Comparison of ENCODE assay signal across 8 cellular contexts in the genomic region with DNA sequence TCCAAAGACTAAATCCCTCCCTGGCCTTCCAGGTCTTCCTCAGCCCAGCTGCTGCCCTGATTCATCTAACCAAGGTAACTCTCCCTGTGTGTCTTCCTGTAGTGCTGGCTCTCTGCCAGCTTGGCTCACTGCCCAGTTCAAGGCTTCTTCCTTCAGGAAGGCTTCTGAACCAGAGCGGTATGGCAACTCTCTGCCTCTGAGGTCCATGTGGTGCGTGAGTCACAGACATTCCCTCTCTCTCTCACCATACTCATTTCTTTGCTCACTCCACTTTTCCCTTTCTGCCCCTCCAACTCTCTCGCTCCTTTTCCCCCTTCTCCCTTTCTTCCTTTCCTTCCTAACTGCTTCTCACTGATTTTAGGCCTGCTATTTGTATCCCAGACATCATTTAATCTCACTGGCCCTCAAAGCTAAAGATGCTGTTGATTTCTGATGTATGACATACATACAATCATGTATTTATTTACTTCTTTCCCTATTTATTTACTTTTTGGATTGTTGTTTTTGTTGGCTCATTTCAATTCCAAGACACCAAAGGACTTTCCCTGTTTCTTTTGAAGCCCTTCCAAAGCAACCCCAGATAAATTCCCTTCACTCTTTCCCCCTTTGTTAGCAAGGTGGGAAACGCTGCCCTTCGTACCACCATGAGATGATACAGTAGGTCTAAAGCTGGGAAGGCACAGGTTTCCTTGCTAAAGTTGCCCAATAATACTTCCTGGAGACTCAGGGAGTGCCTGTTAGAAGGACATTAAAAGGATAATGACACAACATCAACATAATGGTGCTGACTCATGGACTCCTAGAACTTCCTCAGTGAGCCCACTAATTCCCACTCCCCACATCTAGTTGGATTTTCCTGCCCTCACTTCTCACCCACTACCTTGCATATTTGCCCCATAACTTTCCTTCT. TPM values are rescaled to one million over a fixed set of nuclear protein-coding genes. Genes with fewer than 3 reads are reported as not detected.
A peak's percentile ranks its signal among the peaks of the same experiment; 100 is the strongest.
DNase-seq lines count a peak whose midpoint lies in the region; TF ChIP-seq lines count a peak whose summit lies in the region.

No MANE protein-coding gene starts in this region.

- WGBS in testis, 2 donors: 78 to 84% methylated on average over 5 of the region's 5 CpGs

- intact Hi-C loops in testis (cut with DNase I; ENCODE audit: low total_unique reads): no loop called here

- H3K4me1 ChIP-seq in right atrium auricular region (peaks cover 0 to 7% of the 10 kb centered on the region in 2 donors), testis (no peaks in the 10 kb centered on the region)

- TF ChIP-seq CTCF in right atrium auricular region (IDR thresholded peaks at IDR 0.05) (no peak), testis (IDR thresholded peaks at IDR 0.05) (no peak)

- H3K36me3 ChIP-seq in right atrium auricular region: no peaks in the 10 kb centered on the region
- H3K36me3 ChIP-seq in testis (ENCODE audit: low read depth, missing control alignments): no peaks in the 10 kb centered on the region

- peak; percentile 47 for DNase-seq in activated T-cell treated with anti-CD3 and anti-CD28 coated beads, Interleukin-2, amount 50 U/mL, for 1 hour
- DNase-seq in activated T-cell treated with anti-CD3 and anti-CD28 coated beads for 4 hours: no peak
- peak; percentile 76 for DNase-seq in NCI-H2107 treated with DMSO at 0.1 percent for 48 hours (lab: John Stamatoyannopoulos, UW; ENCODE audit: unreplicated experiment)
- DNase-seq in activated CD4-positive, alpha-beta T cell treated with anti-CD3 and anti-CD28 coated beads, Interleukin-2, amount 50 U/mL, for 48 hours: peak; percentile 39 to 50
- DNase-seq in right atrium auricular region (ENCODE audit: low spot score): peak; percentile 72
- DNase-seq in testis: peak; percentile 53
- DNase-seq in NCI-H1694 (lab: John Stamatoyannopoulos, UW): no peak
- no peak for DNase-seq in activated CD4-positive, CD25-positive, alpha-beta regulatory T cell treated with anti-CD3 and anti-CD28 coated beads, Interleukin-2, amount 50 U/mL, for 72 hours

- no peak overlapping the region for H3K4me3 ChIP-seq in right atrium auricular region
- no peak overlapping the region for H3K4me3 ChIP-seq in testis

- TF ChIP-seq POLR2A in testis (IDR thresholded peaks at IDR 0.05): no peak

- H3K27me3 ChIP-seq in right atrium auricular region: no peaks in the 10 kb centered on the region
- H3K27me3 ChIP-seq in testis: no peaks in the 10 kb centered on the region

- H3K27ac ChIP-seq in right atrium auricular region (no peak overlapping the region), testis (no peak overlapping the region)

- H3K9me3 ChIP-seq in right atrium auricular region (no peaks in the 10 kb centered on the region), testis (no peaks in the 10 kb centered on the region)

RNA-seq across cellular contexts. Expression of gene CFAP45, which starts 17.8 kb away (rescaled TPM):
- total RNA-seq in right atrium auricular region (1 to 10 TPM in 1 of 2 donors, under 1 TPM in 1; 0.86 to 1.3 TPM), testis (10 to 100 TPM; 13.0 to 30.4 TPM)
- polyA plus RNA-seq in testis (ENCODE audit: insufficient read depth, low read depth, low replicate concordance): 59.6 TPM

RNA-seq across cellular contexts. Expression of gene VSIG8, which starts 19.7 kb away (rescaled TPM):
- total RNA-seq in right atrium auricular region: not detected
- under 1 TPM; 0.43 to 0.55 TPM for total RNA-seq in testis
- not detected for polyA plus RNA-seq in testis (ENCODE audit: insufficient read depth, low read depth, low replicate concordance)

RNA-seq across cellular contexts. Expression of gene TAGLN2, which starts 43.1 kb away (rescaled TPM):
- total RNA-seq in right atrium auricular region: 100 to 1,000 TPM; 124 to 235 TPM
- total RNA-seq in testis: 100 to 1,000 TPM; 204 to 389 TPM
- polyA plus RNA-seq in testis (ENCODE audit: insufficient read depth, low read depth, low replicate concordance): 305 TPM

RNA-seq across cellular contexts. Expression of gene SLAMF8, which starts 55.5 kb away (rescaled TPM):
- total RNA-seq in right atrium auricular region (1 to 10 TPM; 1.0 to 4.2 TPM), testis (under 1 TPM; 0.47 to 0.74 TPM)
- 5.3 TPM for polyA plus RNA-seq in testis (ENCODE audit: insufficient read depth, low read depth, low replicate concordance)

Comparison
In these comparisons a context has a peak if more than half of its experiments do, and no peak if none do; other contexts are left out.
1. DNase-seq: peak in activated T-cell treated with anti-CD3 and anti-CD28 coated beads, Interleukin-2, amount 50 U/mL, for 1 hour (single experiment), NCI-H2107 treated with DMSO at 0.1 percent for 48 hours (single experiment), activated CD4-positive, alpha-beta T cell treated with anti-CD3 and anti-CD28 coated beads, Interleukin-2, amount 50 U/mL, for 48 hours (2 of 2), right atrium auricular region (single experiment) and testis (single experiment); none in activated T-cell treated with anti-CD3 and anti-CD28 coated beads for 4 hours (single experiment), NCI-H1694 (single experiment) and activated CD4-positive, CD25-positive, alpha-beta regulatory T cell treated with anti-CD3 and anti-CD28 coated beads, Interleukin-2, amount 50 U/mL, for 72 hours (single experiment).
2. RNA of gene CFAP45, which starts 17.8 kb away (total RNA-seq): 13.0 to 30.4 TPM in testis; 0.86 to 1.3 TPM in right atrium auricular region; every median in the first group is over 4 times any median in the second.